8 cellular contexts compared by ENCODE assay signal in genomic region chr14:88793259-88793625, GRCh38. TPM values are rescaled to one million over a fixed set of nuclear protein-coding genes. Genes with fewer than 3 reads are reported as not detected.
DNase-seq lines count a peak whose midpoint lies in the region; TF ChIP-seq lines count a peak whose summit lies in the region.

No MANE protein-coding gene starts in this region.

- 62 to 65% methylated on average over 10 to 12 of the region's 13 CpGs for WGBS in mesodermal cell (ENCODE audit: insufficient coverage in 2 of 2), 2 experiments

- no peak overlapping the region for H3K27ac ChIP-seq in mesodermal cell (ENCODE audit: low read depth, low read length, severe bottlenecking)

- peak overlapping the region; percentile 81 for H3K4me3 Mint-ChIP-seq in activated T-cell treated with anti-CD3 and anti-CD28 coated beads, Interleukin-2, amount 50 U/mL, for 24 hours
- H3K4me3 Mint-ChIP-seq in type B pancreatic cell = peak overlapping the region; percentile 85

- no peaks in the 10 kb centered on the region for H3K4me1 ChIP-seq in mesodermal cell (ENCODE audit: control insufficient read depth, insufficient read depth, low read length, poor library complexity, severe bottlenecking)

- H3K4me3 ChIP-seq in cardiac fibroblast (replicated peaks in 1 of 2; ENCODE audit: low read depth in 2 of 2, low read length in 2 of 2) (peak overlapping the region; percentile 62 to 63), mesodermal cell (ENCODE audit: extremely low read depth, insufficient read depth, low read length, poor library complexity, severe bottlenecking) (peak overlapping the region; percentile 41)

- H3K36me3 ChIP-seq in mesodermal cell (ENCODE audit: control insufficient read depth, insufficient read depth, low read length) = no peaks in the 10 kb centered on the region

- H3K36me3 Mint-ChIP-seq in activated T-cell treated with anti-CD3 and anti-CD28 coated beads, Interleukin-2, amount 50 U/mL, for 24 hours (ENCODE audit: low read depth) = peaks cover 6% of the 10 kb centered on the region
- no peaks in the 10 kb centered on the region for H3K36me3 Mint-ChIP-seq in type B pancreatic cell

- H3K9me3 ChIP-seq in mesodermal cell (ENCODE audit: control insufficient read depth, low read length) = no peaks in the 10 kb centered on the region

- H3K27ac Mint-ChIP-seq in activated T-cell treated with anti-CD3 and anti-CD28 coated beads, Interleukin-2, amount 50 U/mL, for 24 hours = peak overlapping the region; percentile 82
- H3K27ac Mint-ChIP-seq in type B pancreatic cell = no peak overlapping the region

- H3K4me1 Mint-ChIP-seq in activated T-cell treated with anti-CD3 and anti-CD28 coated beads, Interleukin-2, amount 50 U/mL, for 24 hours (ENCODE audit: low read depth) = peaks cover 38% of the 10 kb centered on the region
- peaks cover 5% of the 10 kb centered on the region for H3K4me1 Mint-ChIP-seq in type B pancreatic cell (ENCODE audit: unreplicated experiment)

- DNase-seq in activated T-cell treated with anti-CD3 and anti-CD28 coated beads, Interleukin-2, amount 50 U/mL, for 24 hours = no peak
- no peak for DNase-seq in activated T-cell treated with anti-CD3 and anti-CD28 coated beads for 4 hours
- DNase-seq in cardiac fibroblast (ENCODE audit: low read depth in 2 of 2) = no peak
- DNase-seq in type B pancreatic cell (ENCODE audit: extremely low spot score, unreplicated experiment) = no peak
- no peak for DNase-seq in NCI-H345 (lab: John Stamatoyannopoulos, UW)
- DNase-seq in NCI-H1436 treated with DMSO at 0.1 percent for 48 hours (lab: John Stamatoyannopoulos, UW) = no peak
- no peak for DNase-seq in NCI-H1694 treated with DMSO at 0.1 percent for 48 hours (lab: John Stamatoyannopoulos, UW)

- no peaks in the 10 kb centered on the region for H3K9me3 Mint-ChIP-seq in activated T-cell treated with anti-CD3 and anti-CD28 coated beads, Interleukin-2, amount 50 U/mL, for 24 hours
- H3K9me3 Mint-ChIP-seq in type B pancreatic cell = no peaks in the 10 kb centered on the region

- peaks cover 3% of the 10 kb centered on the region for H3K27me3 Mint-ChIP-seq in activated T-cell treated with anti-CD3 and anti-CD28 coated beads, Interleukin-2, amount 50 U/mL, for 24 hours
- peaks cover 55% of the 10 kb centered on the region for H3K27me3 Mint-ChIP-seq in type B pancreatic cell

- TF ChIP-seq CTCF in cardiac fibroblast (IDR thresholded peaks at IDR 0.05; ENCODE audit: low read depth, low read length) (no peak), type B pancreatic cell (conservative IDR thresholded peaks at IDR 0.05) (peak; percentile 25)

RNA-seq across cellular contexts. Expression of gene EML5, which starts 0.5 kb away (rescaled TPM):
- polyA plus RNA-seq in mesodermal cell (2013, experiment 1 of 2) = 0.07 TPM
- polyA plus RNA-seq in mesodermal cell (2013, experiment 2 of 2) = 0.10 TPM
- total RNA-seq in type B pancreatic cell (ENCODE audit: low replicate concordance) = 2.6 and 3.0 TPM in 2 replicates

RNA-seq across cellular contexts. Expression of gene TTC8, which starts 31.2 kb away (rescaled TPM):
- polyA plus RNA-seq in mesodermal cell (2013, experiment 1 of 2) = 20.5 TPM
- polyA plus RNA-seq in mesodermal cell (2013, experiment 2 of 2) = 18.7 TPM
- 23.4 and 29.2 TPM in 2 replicates for total RNA-seq in type B pancreatic cell (ENCODE audit: low replicate concordance)
